Comparison of ENCODE assay signal across 14 cellular contexts in genomic region chr2:120892967-120893667, GRCh38.
DNase-seq lines count a peak whose midpoint lies in the region; ATAC-seq and TF ChIP-seq lines count a peak whose summit lies in the region.
"Had no signal": no experiment of that assay in that cellular context is flagged by ENCODE, and none has a peak within 500 bp of the region (broad histone marks: within the 10 kb centered on the region; RNA-seq: fewer than 3 reads in every experiment).

No MANE protein-coding gene starts in this region.

- H3K9ac ChIP-seq in ES-I3 (ENCODE audit: low read depth, low read length), result peak overlapping the region; percentile 12

- DNase-seq in caudate nucleus (lab: John Stamatoyannopoulos, UW), result peak in 4 of 61 donors; percentile 17 to 57 (median 35)
- DNase-seq in hepatic stellate cell (ENCODE audit: low spot score), result peak; percentile 86
- DNase-seq in gastrocnemius medialis, result peak; percentile 55 to 69
- DNase-seq in activated CD4-positive, CD25-positive, alpha-beta regulatory T cell treated with anti-CD3 and anti-CD28 coated beads, Interleukin-2, amount 50 U/mL, for 72 hours, result no peak
- DNase-seq in activated T-cell treated with anti-CD3 and anti-CD28 coated beads, Interleukin-2, amount 50 U/mL, for 72 hours, result no peak
- no peak for DNase-seq in COLO668 (lab: John Stamatoyannopoulos, UW; ENCODE audit: unreplicated experiment)
- DNase-seq: activated CD4-positive, alpha-beta T cell treated with anti-CD3 and anti-CD28 coated beads for 36 hours; Caco-2; effector CD8-positive, alpha-beta T cell; MV-4-11; stimulated activated CD4-positive, alpha-beta T cell treated with anti-CD3 and anti-CD28 coated beads, Interleukin-2, amount 100 ng/mL, for 48 hours had no signal

- H3K9me3 ChIP-seq in ES-I3 (ENCODE audit: control insufficient read depth, insufficient read depth, low read length) (no peaks in the 10 kb centered on the region), gastrocnemius medialis (no peaks in the 10 kb centered on the region)
- H3K9me3 ChIP-seq: Caco-2 had no signal

- in situ Hi-C loops in gastrocnemius medialis (cut with MboI; ENCODE audit: low sequenced_read_pairs in 4 of 4), result no loop called here

- peaks cover 41% of the 10 kb centered on the region for H3K4me1 ChIP-seq in ES-I3 (ENCODE audit: insufficient read depth, low read length)
- peaks cover 42 to 52% of the 10 kb centered on the region in 2 donors for H3K4me1 ChIP-seq in gastrocnemius medialis

- H3K36me3 Mint-ChIP-seq in activated T-cell treated with anti-CD3 and anti-CD28 coated beads, Interleukin-2, amount 50 U/mL, for 72 hours (ENCODE audit: insufficient read depth in 2 of 2), result no peaks in the 10 kb centered on the region
- H3K36me3 Mint-ChIP-seq: natural killer cell treated with Interleukin-12 subunit alpha and Interleukin-12 subunit beta and Interleukin-15 and Interleukin-18, amount 100 ng/mL, for 72 hours had no signal

- peak overlapping the region; percentile 19 to 31 (median 24) for H3K4me3 ChIP-seq in gastrocnemius medialis

- H3K27me3 Mint-ChIP-seq in activated T-cell treated with anti-CD3 and anti-CD28 coated beads, Interleukin-2, amount 50 U/mL, for 72 hours (ENCODE audit: low read depth), result no peaks in the 10 kb centered on the region
- H3K27me3 Mint-ChIP-seq: activated CD4-positive, alpha-beta T cell treated with anti-CD3 and anti-CD28 coated beads for 36 hours had no signal

- H3K4me1 Mint-ChIP-seq in activated T-cell treated with anti-CD3 and anti-CD28 coated beads, Interleukin-2, amount 50 U/mL, for 72 hours (ENCODE audit: low read depth), result no peaks in the 10 kb centered on the region
- H3K4me1 Mint-ChIP-seq: activated CD4-positive, alpha-beta T cell treated with anti-CD3 and anti-CD28 coated beads for 36 hours had no signal

- TF ChIP-seq POLR2A in gastrocnemius medialis (IDR thresholded peaks at IDR 0.05), result peak in 1 of 2 donors; percentile 26

- H3K4me3 Mint-ChIP-seq in activated T-cell treated with anti-CD3 and anti-CD28 coated beads, Interleukin-2, amount 50 U/mL, for 72 hours, result no peak overlapping the region
- H3K4me3 Mint-ChIP-seq: activated CD4-positive, alpha-beta T cell treated with anti-CD3 and anti-CD28 coated beads for 36 hours; natural killer cell treated with Interleukin-12 subunit alpha and Interleukin-12 subunit beta and Interleukin-15 and Interleukin-18, amount 100 ng/mL, for 72 hours had no signal

- no peak for TF ChIP-seq CTCF in gastrocnemius medialis (IDR thresholded peaks at IDR 0.05 in 4 of 5, conservative IDR thresholded peaks at IDR 0.05 in 1 of 5)

- no peaks in the 10 kb centered on the region for H3K27me3 ChIP-seq in gastrocnemius medialis

- H3K27ac ChIP-seq in caudate nucleus (ENCODE audit: low read depth, low read length), result peak overlapping the region; percentile 59
- H3K27ac ChIP-seq in gastrocnemius medialis, result peak overlapping the region; percentile 80 to 89 (median 88)

- H3K27ac Mint-ChIP-seq in activated T-cell treated with anti-CD3 and anti-CD28 coated beads, Interleukin-2, amount 50 U/mL, for 72 hours, result no peak overlapping the region
- H3K27ac Mint-ChIP-seq: activated CD4-positive, alpha-beta T cell treated with anti-CD3 and anti-CD28 coated beads for 36 hours; natural killer cell treated with Interleukin-12 subunit alpha and Interleukin-12 subunit beta and Interleukin-15 and Interleukin-18, amount 100 ng/mL, for 72 hours had no signal

- H3K9me3 Mint-ChIP-seq in activated T-cell treated with anti-CD3 and anti-CD28 coated beads, Interleukin-2, amount 50 U/mL, for 72 hours, result no peaks in the 10 kb centered on the region
- H3K9me3 Mint-ChIP-seq: natural killer cell treated with Interleukin-12 subunit alpha and Interleukin-12 subunit beta and Interleukin-15 and Interleukin-18, amount 100 ng/mL, for 72 hours had no signal

- ATAC-seq in gastrocnemius medialis, result peak; percentile 87 to 88
- ATAC-seq in activated T-cell treated with anti-CD3 and anti-CD28 coated beads, Interleukin-2, amount 50 U/mL, for 72 hours (replicated peaks in 1 of 2), result no peak
- no peak for ATAC-seq in HG03520 (IDR thresholded peaks at IDR 0.05; ENCODE audit: unreplicated experiment)
- ATAC-seq: activated CD4-positive, alpha-beta T cell treated with anti-CD3 and anti-CD28 coated beads for 36 hours; natural killer cell treated with Interleukin-12 subunit alpha and Interleukin-12 subunit beta and Interleukin-15 and Interleukin-18, amount 100 ng/mL, for 72 hours had no signal

- intact Hi-C loops in gastrocnemius medialis (cut with DNase I; ENCODE audit: low total_unique reads), result loop anchor here (2.0 kb wide), 1 partner anchor 22 kb away; no protein-coding TSS in a partner anchor

- H3K36me3 ChIP-seq in ES-I3 (ENCODE audit: insufficient read depth, low read length) (no peaks in the 10 kb centered on the region), gastrocnemius medialis (no peaks in the 10 kb centered on the region)

Comparison
In these comparisons a context has a peak if more than half of its experiments do, and no peak if none do; other contexts are left out.
1. DNase-seq: peak in hepatic stellate cell (single experiment) and gastrocnemius medialis (2 of 2); none in activated CD4-positive, CD25-positive, alpha-beta regulatory T cell treated with anti-CD3 and anti-CD28 coated beads, Interleukin-2, amount 50 U/mL, for 72 hours (single experiment), activated T-cell treated with anti-CD3 and anti-CD28 coated beads, Interleukin-2, amount 50 U/mL, for 72 hours (0 of 2) and COLO668 (single experiment).
2. ATAC-seq: peak in gastrocnemius medialis (2 of 2); none in activated T-cell treated with anti-CD3 and anti-CD28 coated beads, Interleukin-2, amount 50 U/mL, for 72 hours (0 of 2) and HG03520 (single experiment).